1 cellular context compared by ENCODE assay signal in the genomic region with DNA sequence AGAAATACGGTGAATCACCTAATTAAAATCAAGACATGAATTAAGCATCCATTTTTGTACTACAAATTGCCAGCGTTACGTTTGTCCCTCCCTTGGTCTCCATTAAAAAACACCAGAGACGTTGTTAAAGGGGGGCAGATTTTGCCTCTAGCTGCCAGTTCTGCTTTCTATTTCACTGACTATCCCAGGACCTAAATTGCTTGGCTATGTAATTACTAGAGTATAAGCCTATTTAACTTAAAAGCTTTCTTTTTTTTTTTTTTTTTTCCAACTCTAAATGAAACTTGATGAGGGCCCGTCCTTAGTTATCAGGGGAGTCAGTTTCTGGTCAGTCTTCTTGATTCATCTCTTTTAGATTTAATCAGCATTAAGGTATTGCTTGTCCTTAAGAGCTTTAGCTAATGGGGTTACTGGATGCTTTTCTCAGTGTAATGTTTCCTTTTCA.
TF ChIP-seq lines count a peak whose summit lies in the region.

No MANE protein-coding gene starts in this region.

TF ChIP-seq in HCT116, 20 proteins besides CTCF, POLR2A, EP300 and RAD21 (continued from another document):
- TF ChIP-seq, protein P1, sequence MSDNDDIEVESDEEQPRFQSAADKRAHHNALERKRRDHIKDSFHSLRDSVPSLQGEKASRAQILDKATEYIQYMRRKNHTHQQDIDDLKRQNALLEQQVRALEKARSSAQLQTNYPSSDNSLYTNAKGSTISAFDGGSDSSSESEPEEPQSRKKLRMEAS (IDR thresholded peaks at IDR 0.05), result no peak
